In genomic region chr17:80494547-80494946, GRCh38 we compare ENCODE assay signal across 22 cellular contexts. TPM values are rescaled to one million over a fixed set of nuclear protein-coding genes. Genes with fewer than 3 reads are reported as not detected.
DNase-seq lines count a peak whose midpoint lies in the region; ATAC-seq, FAIRE-seq and TF ChIP-seq lines count a peak whose summit lies in the region.
"Had no signal": no experiment of that assay in that cellular context is flagged by ENCODE, and none has a peak within 500 bp of the region (broad histone marks: within the 10 kb centered on the region; RNA-seq: fewer than 3 reads in every experiment).

No MANE protein-coding gene starts in this region.

- no peaks in the 10 kb centered on the region for H4K20me1 ChIP-seq in PC-3 (ENCODE audit: low read length)
- H4K20me1 ChIP-seq: BLaER1 had no signal

- H3K27me3 ChIP-seq in PC-3 (ENCODE audit: low read length), result 0 out of 2 replicates have a peak, but pooled peaks cover 6% of the 10 kb centered on the region
- H3K27me3 ChIP-seq: BLaER1, Peyer's patch had no signal

- no peaks in the 10 kb centered on the region for H3K36me3 ChIP-seq in PC-3 (ENCODE audit: low read depth, low read length)
- H3K36me3 ChIP-seq: BLaER1, Peyer's patch had no signal

- no peak for TF ChIP-seq CTCF in A549 (IDR thresholded peaks at IDR 0.05)
- no peak for TF ChIP-seq CTCF in PC-3 (conservative IDR thresholded peaks at IDR 0.05; ENCODE audit: low read depth, low read length)

- H3K9ac ChIP-seq in PC-3 (ENCODE audit: low read length), result no peak overlapping the region
- H3K9ac ChIP-seq: BLaER1, GM23248 had no signal

- no peaks in the 10 kb centered on the region for H3K9me3 ChIP-seq in A549
- no peaks in the 10 kb centered on the region for H3K9me3 ChIP-seq in PC-3 (ENCODE audit: low read length)
- H3K9me3 ChIP-seq: BLaER1, Peyer's patch had no signal

- BruUV-seq in PC-3 (replicated peaks; lab: Mats Ljungman, UMichigan), result no TSS peak

- no peak for TF ChIP-seq EP300 in A549 (IDR thresholded peaks at IDR 0.05)

- peak overlapping the region in 1 of 2 experiments; percentile 81; a peak in 3 of 6 replicates for H3K27ac ChIP-seq in A549
- H3K27ac ChIP-seq in PC-3 (ENCODE audit: low read length), result no peak overlapping the region
- H3K27ac ChIP-seq: BLaER1, GM23248, Peyer's patch, SK-N-MC had no signal

- H2AFZ ChIP-seq in PC-3 (ENCODE audit: low read length), result no peak overlapping the region
- H2AFZ ChIP-seq: GM23248 had no signal

- intact Hi-C loops in PC-3 (cut with micrococcal nuclease) (no loop called here), Right ventricle myocardium inferior (cut with DNase I) (no loop called here)

- no peak for TF ChIP-seq RAD21 in A549 (conservative IDR thresholded peaks at IDR 0.05 in 1 of 2, IDR thresholded peaks at IDR 0.05 in 1 of 2)

- H3K4me2 ChIP-seq in A549 (no peak overlapping the region), PC-3 (ENCODE audit: low read length) (no peak overlapping the region)
- H3K4me2 ChIP-seq: BLaER1 had no signal

- H3F3A ChIP-seq in PC-3 (ENCODE audit: low read length, unreplicated experiment), result no peaks in the 10 kb centered on the region

- 28% methylated on average over 7 of the region's 7 CpGs for WGBS in A549 (ENCODE audit: missing lambda C conversion rate)

- no peak for FAIRE-seq in A549 (lab: Jason Lieb, UNC)
- FAIRE-seq: D721Med, GM18507 had no signal

- H3K79me2 ChIP-seq in PC-3 (ENCODE audit: low read length), result no peaks in the 10 kb centered on the region

- CTCF ChIA-PET in A549 (lab: Yijun Ruan, JAX), result interaction anchor here (0.6 to 1.1 kb wide), 2 partner anchors 10 to 35 kb away, joined by 3 read pairs; no protein-coding TSS in a partner anchor
- CTCF ChIA-PET in PC-3 (lab: Charles Lee), result no interaction called here

- ATAC-seq in A549, result no peak
- peak; percentile 23; the same call in 1 of the 2 replicates for ATAC-seq in PC-3
- no peak for ATAC-seq in GM19328 (IDR thresholded peaks at IDR 0.05; ENCODE audit: unreplicated experiment)
- no peak for ATAC-seq in Right ventricle myocardium inferior

- POLR2A ChIA-PET in A549 (lab: Yijun Ruan, JAX) (no interaction called here), PC-3 (lab: Charles Lee; ENCODE audit: unreplicated experiment) (no interaction called here)

- no peak for TF ChIP-seq POLR2A in A549 (IDR thresholded peaks at IDR 0.05; ENCODE audit: low read length)

- H3K4me1 ChIP-seq in A549, result peaks cover 58% of the 10 kb centered on the region
- H3K4me1 ChIP-seq in PC-3 (ENCODE audit: insufficient read depth, low read length), result no peaks in the 10 kb centered on the region
- H3K4me1 ChIP-seq: Peyer's patch had no signal

- DNase-seq in activated CD4-positive, alpha-beta T cell treated with anti-CD3 and anti-CD28 coated beads for 48 hours, result peak; percentile 30
- DNase-seq in activated CD4-positive, alpha-beta T cell treated with anti-CD3 and anti-CD28 coated beads, Interleukin-2, amount 50 U/mL, for 1 hour, result no peak
- DNase-seq in A549 (ENCODE audit: low read depth in 1 of 2, low spot score in 1 of 2) (no peak), PC-3 (peak; percentile 38), kidney tubule cell (ENCODE audit: low spot score) (peak; percentile 57), Right ventricle myocardium inferior (ENCODE audit: missing footprints) (no peak)
- DNase-seq: CD4-positive, CD25-positive, alpha-beta regulatory T cell; GM23248; H9; NCI-H1048; NCI-H1417; NCI-H1694; NCI-H2029 treated with DMSO at 0.1 percent for 48 hours; NCI-H69; Peyer's patch; SIG-M5 had no signal

- H3K9me2 ChIP-seq in PC-3 (replicated peaks; ENCODE audit: low read length), result no peaks in the 10 kb centered on the region

- H3K4me3 ChIP-seq in A549 (no peak overlapping the region), PC-3 (ENCODE audit: low read length) (no peak overlapping the region)
- H3K4me3 ChIP-seq: BLaER1, GM23248, Peyer's patch, SK-N-MC had no signal

TF ChIP-seq in A549, 52 proteins besides CTCF, POLR2A, EP300 and RAD21:
- TF ChIP-seq SMC3 (IDR thresholded peaks at IDR 0.05), result no peak
- no peak for TF ChIP-seq FOSL2 (IDR thresholded peaks at IDR 0.05)
- TF ChIP-seq FOSL2 (CRISPR knock-in tag; IDR thresholded peaks at IDR 0.05), result 0 out of 2 replicates have a peak, but pooled peaks have one; percentile 33

RNA-seq across cellular contexts. Expression of gene NPTX1, which starts 18.1 kb away (rescaled TPM):
- polyA plus RNA-seq in A549 (2011; rRNA removed), result 43.6 and 43.9 TPM in 2 replicates
- 77.7 and 130 TPM in 2 replicates for polyA plus RNA-seq in A549 (2012; cell fraction: cytosol; rRNA removed)
- 180 and 184 TPM in 2 replicates for polyA plus RNA-seq in A549 (2012; cell fraction: nucleus; rRNA removed)
- polyA plus RNA-seq in A549 (2017; fragmentation: RNase III; extraction: RNeasy Plus Mini Kit Qiagen cat#74134 plus additional on column Dnase treatment), result 84.8 to 109 TPM (median 104 TPM) in 3 replicates
- 54.9 and 66.2 TPM in 2 replicates for polyA minus RNA-seq in A549 (2011; rRNA and poly(A)+ RNA removed)
- total RNA-seq in PC-3 (2014; rRNA removed), result 0.55 and 4.3 TPM in 2 replicates
- total RNA-seq in Right ventricle myocardium inferior, result not detected
- polyA plus RNA-seq: IgD-negative memory B cell had no signal

RNA-seq across cellular contexts. Expression of gene RPTOR, which starts 50.1 kb away (rescaled TPM):
- 10.8 and 11.1 TPM in 2 replicates for polyA plus RNA-seq in A549 (2011; rRNA removed)
- polyA plus RNA-seq in A549 (2012; cell fraction: cytosol; rRNA removed), result 18.0 and 19.3 TPM in 2 replicates
- polyA plus RNA-seq in A549 (2012; cell fraction: nucleus; rRNA removed), result 47.9 and 53.7 TPM in 2 replicates
- 27.1 to 27.9 TPM (median 27.1 TPM) in 3 replicates for polyA plus RNA-seq in A549 (2017; fragmentation: RNase III; extraction: RNeasy Plus Mini Kit Qiagen cat#74134 plus additional on column Dnase treatment)
- 30.9 and 48.0 TPM in 2 replicates for polyA minus RNA-seq in A549 (2011; rRNA and poly(A)+ RNA removed)
- 46.2 and 64.6 TPM in 2 replicates for total RNA-seq in PC-3 (2014; rRNA removed)
- 18.8 TPM for total RNA-seq in Right ventricle myocardium inferior

Comparison
In these comparisons a context has a peak if more than half of its experiments do, and no peak if none do; other contexts are left out.
1. DNase-seq: peak in activated CD4-positive, alpha-beta T cell treated with anti-CD3 and anti-CD28 coated beads for 48 hours (single experiment), PC-3 (single experiment) and kidney tubule cell (single experiment); none in activated CD4-positive, alpha-beta T cell treated with anti-CD3 and anti-CD28 coated beads, Interleukin-2, amount 50 U/mL, for 1 hour (single experiment), A549 (0 of 2) and Right ventricle myocardium inferior (single experiment).